29 cellular contexts compared by ENCODE assay signal in genomic region chr2:66153941-66154340, GRCh38.
"Had no signal": no experiment of that assay in that cellular context is flagged by ENCODE, and none has a peak within 500 bp of the region (broad histone marks: within the 10 kb centered on the region; RNA-seq: fewer than 3 reads in every experiment).

No MANE protein-coding gene starts in this region.

- ATAC-seq: stimulated activated effector memory CD8-positive, alpha-beta T cell treated with anti-CD3 and anti-CD28 coated beads, Interleukin-12 subunit alpha, Interleukin-12 subunit beta, amount 100 ng/mL, for 72 hours; stimulated activated memory B cell treated with anti-CD40 and anti-IgM and Interleukin-4, amounts not matched to agents 10 μg/mL and 1 μg/mL and 100 μg/mL, for 72 hours; stimulated activated naive B cell treated with anti-CD40 and anti-IgM and Interleukin-4, amounts not matched to agents 10 μg/mL and 1 μg/mL and 100 μg/mL, for 72 hours; stimulated activated naive CD8-positive, alpha-beta T cell treated with anti-CD3 and anti-CD28 coated beads, Interleukin-15, amount 100 ng/mL, for 72 hours; stimulated activated naive CD8-positive, alpha-beta T cell treated with anti-CD3 and anti-CD28 coated beads, Interleukin-15, Interleukin-2, amounts not matched to agents 100 U/mL and 50 U/mL, for 24 hours; upper lobe of right lung had no signal

- H3K27me3 Mint-ChIP-seq: stimulated activated memory B cell treated with anti-CD40 and anti-IgM and Interleukin-4, amounts not matched to agents 10 μg/mL and 1 μg/mL and 100 μg/mL, for 72 hours; stimulated activated naive B cell treated with anti-CD40 and anti-IgM and Interleukin-4, amounts not matched to agents 10 μg/mL and 1 μg/mL and 100 μg/mL, for 72 hours; stimulated activated naive CD8-positive, alpha-beta T cell treated with anti-CD3 and anti-CD28 coated beads, Interleukin-15, amount 100 ng/mL, for 72 hours; stimulated activated naive CD8-positive, alpha-beta T cell treated with anti-CD3 and anti-CD28 coated beads, Interleukin-15, Interleukin-2, amounts not matched to agents 100 ng/mL and 50 ng/mL, for 24 hours; type B pancreatic cell had no signal

- H3K27ac ChIP-seq: stomach, suprapubic skin, testis, thoracic aorta, thyroid gland, tibial artery, tibial nerve, transverse colon, upper lobe of left lung, upper lobe of right lung, uterus, vagina had no signal

- H3K36me3 ChIP-seq: stomach, suprapubic skin, thoracic aorta, thyroid gland, tibial artery, tibial nerve, transverse colon, upper lobe of left lung, upper lobe of right lung, uterus, vagina had no signal

- H3K36me3 Mint-ChIP-seq: stimulated activated effector memory CD8-positive, alpha-beta T cell treated with anti-CD3 and anti-CD28 coated beads, Interleukin-12 subunit alpha, Interleukin-12 subunit beta, amount 100 ng/mL, for 72 hours; stimulated activated memory B cell treated with anti-CD40 and anti-IgM and Interleukin-4, amounts not matched to agents 10 μg/mL and 1 μg/mL and 100 μg/mL, for 72 hours had no signal

- H3K4me1 ChIP-seq: stomach, suprapubic skin, testis, thyroid gland, tibial artery, tibial nerve, transverse colon, upper lobe of left lung, upper lobe of right lung, uterus, vagina had no signal

- H3K27ac Mint-ChIP-seq: stimulated activated effector memory CD8-positive, alpha-beta T cell treated with anti-CD3 and anti-CD28 coated beads, Interleukin-12 subunit alpha, Interleukin-12 subunit beta, amount 100 ng/mL, for 72 hours; stimulated activated memory B cell treated with anti-CD40 and anti-IgM and Interleukin-4, amounts not matched to agents 10 μg/mL and 1 μg/mL and 100 μg/mL, for 72 hours; stimulated activated naive B cell treated with anti-CD40 and anti-IgM and Interleukin-4, amounts not matched to agents 10 μg/mL and 1 μg/mL and 100 μg/mL, for 72 hours; stimulated activated naive CD8-positive, alpha-beta T cell treated with anti-CD3 and anti-CD28 coated beads, Interleukin-15, amount 100 ng/mL, for 72 hours; stimulated activated naive CD8-positive, alpha-beta T cell treated with anti-CD3 and anti-CD28 coated beads, Interleukin-15, Interleukin-2, amounts not matched to agents 100 ng/mL and 50 ng/mL, for 24 hours; type B pancreatic cell had no signal

- DNase-seq: stimulated activated CD4-positive, alpha-beta T cell treated with anti-CD3 and anti-CD28 coated beads, Interleukin-2, amount 100 ng/mL, for 48 hours; stimulated activated CD4-positive, alpha-beta T cell treated with anti-CD3 and anti-CD28 coated beads, Interleukin-4, amount 100 ng/mL, for 1 hour; stimulated activated CD4-positive, alpha-beta T cell treated with anti-CD3 and anti-CD28 coated beads, Interleukin-4, amount 100 ng/mL, for 24 hours; stimulated activated CD4-positive, alpha-beta T cell treated with anti-CD3 and anti-CD28 coated beads, Interleukin-4, amount 100 ng/mL, for 4 hours; stimulated activated CD8-positive, alpha-beta memory T cell treated with anti-CD3 and anti-CD28 coated beads, Interleukin-4, amount 100 ng/mL, for 48 hours; stimulated activated naive B cell treated with anti-CD40 and anti-IgM and Interleukin-4, amounts not matched to agents 10 μg/mL and 1 μg/mL and 100 μg/mL, for 72 hours; stimulated activated naive CD4-positive, alpha-beta T cell; stimulated activated naive CD4-positive, alpha-beta T cell treated with Interleukin-2 at 50 U/mL for 16 hours; stimulated activated naive CD8-positive, alpha-beta T cell treated with anti-CD3 and anti-CD28 coated beads, Interleukin-15, amount 100 ng/mL, for 72 hours; stimulated activated naive CD8-positive, alpha-beta T cell treated with anti-CD3 and anti-CD28 coated beads, Interleukin-15, Interleukin-2, amounts not matched to agents 100 U/mL and 50 U/mL, for 24 hours; stomach; substantia nigra; testis; thyroid gland; tibial artery; transverse colon; trophoblast cell; upper lobe of left lung; upper lobe of right lung; uterus had no signal

- H3K4me3 ChIP-seq: stomach, suprapubic skin, testis, thoracic aorta, thyroid gland, tibial artery, tibial nerve, transverse colon, upper lobe of left lung, upper lobe of right lung, uterus, vagina had no signal

- FAIRE-seq: urothelium cell line had no signal

- H3K9me3 ChIP-seq: testis, thyroid gland, vagina had no signal

- H3K27me3 ChIP-seq: stomach, suprapubic skin, testis, thyroid gland, tibial artery, tibial nerve, transverse colon, upper lobe of left lung, upper lobe of right lung, uterus, vagina had no signal

- H3K4me1 Mint-ChIP-seq: stimulated activated effector memory CD8-positive, alpha-beta T cell treated with anti-CD3 and anti-CD28 coated beads, Interleukin-12 subunit alpha, Interleukin-12 subunit beta, amount 100 ng/mL, for 72 hours; stimulated activated memory B cell treated with anti-CD40 and anti-IgM and Interleukin-4, amounts not matched to agents 10 μg/mL and 1 μg/mL and 100 μg/mL, for 72 hours; stimulated activated naive B cell treated with anti-CD40 and anti-IgM and Interleukin-4, amounts not matched to agents 10 μg/mL and 1 μg/mL and 100 μg/mL, for 72 hours; stimulated activated naive CD8-positive, alpha-beta T cell treated with anti-CD3 and anti-CD28 coated beads, Interleukin-15, amount 100 ng/mL, for 72 hours had no signal

- H3K4me3 Mint-ChIP-seq: stimulated activated effector memory CD8-positive, alpha-beta T cell treated with anti-CD3 and anti-CD28 coated beads, Interleukin-12 subunit alpha, Interleukin-12 subunit beta, amount 100 ng/mL, for 72 hours; stimulated activated memory B cell treated with anti-CD40 and anti-IgM and Interleukin-4, amounts not matched to agents 10 μg/mL and 1 μg/mL and 100 μg/mL, for 72 hours; stimulated activated naive B cell treated with anti-CD40 and anti-IgM and Interleukin-4, amounts not matched to agents 10 μg/mL and 1 μg/mL and 100 μg/mL, for 72 hours; stimulated activated naive CD8-positive, alpha-beta T cell treated with anti-CD3 and anti-CD28 coated beads, Interleukin-15, amount 100 ng/mL, for 72 hours; stimulated activated naive CD8-positive, alpha-beta T cell treated with anti-CD3 and anti-CD28 coated beads, Interleukin-15, Interleukin-2, amounts not matched to agents 100 ng/mL and 50 ng/mL, for 24 hours; type B pancreatic cell had no signal
